In genomic region chr1:64296459-64296858, GRCh38 we compare ENCODE assay signal across 10 cellular contexts.
"Had no signal": no experiment of that assay in that cellular context is flagged by ENCODE, and none has a peak within 500 bp of the region (broad histone marks: within the 10 kb centered on the region; RNA-seq: fewer than 3 reads in every experiment).

No MANE protein-coding gene starts in this region.

- FAIRE-seq: H1, H54, HTR-8/SVneo, K562 had no signal

- H3K4me2 ChIP-seq: GM23338 had no signal

- H2AFZ ChIP-seq: GM23338 had no signal

- H3K4me3 Mint-ChIP-seq: GM23338, HFFc6 had no signal

- H3K27ac Mint-ChIP-seq: GM23338, HFFc6 had no signal

- H3K4me1 Mint-ChIP-seq: GM23338 had no signal

- H3K9me3 Mint-ChIP-seq: GM23338, HFFc6 had no signal

- ATAC-seq: GM23338, HCT116, K562 had no signal

- DNase-seq: HFFc6, IMR-90, KG1 had no signal

- H3K9me3 ChIP-seq: HAP-1 had no signal

- H3K4me1 ChIP-seq: HAP-1 had no signal

- H3K36me3 ChIP-seq: HAP-1 had no signal

- H3K4me3 ChIP-seq: GM23338, HAP-1, K562 had no signal
